In genomic region chr11:130414107-130415088, GRCh38 we compare ENCODE assay signal across 23 cellular contexts. TPM values are rescaled to one million over a fixed set of nuclear protein-coding genes. Genes with fewer than 3 reads are reported as not detected.
DNase-seq lines count a peak whose midpoint lies in the region; ATAC-seq, FAIRE-seq and TF ChIP-seq lines count a peak whose summit lies in the region.
"Had no signal": no experiment of that assay in that cellular context is flagged by ENCODE, and none has a peak within 500 bp of the region (broad histone marks: within the 10 kb centered on the region; RNA-seq: fewer than 3 reads in every experiment).

No MANE protein-coding gene starts in this region.

- peak overlapping the region; percentile 60; the same call in 1 of the 2 replicates for H2BK5ac ChIP-seq in H1 (ENCODE audit: low read depth, low read length)

- TF ChIP-seq POLR2A in A549 (IDR thresholded peaks at IDR 0.05; ENCODE audit: low read length) (no peak), H1 (IDR thresholded peaks at IDR 0.05; ENCODE audit: control extremely low read depth in 1 of 2, low read depth in 2 of 2, low read length in 2 of 2) (no peak)

- no peak overlapping the region for H3K4me3 Mint-ChIP-seq in neural progenitor cell
- H3K4me3 Mint-ChIP-seq in natural killer cell = no peak overlapping the region
- H3K4me3 Mint-ChIP-seq: activated CD8-positive, alpha-beta T cell treated with anti-CD3 and anti-CD28 coated beads, Interleukin-2, amount 10 ng/mL, durations not matched to agents 7 days and 5 days; activated naive CD4-positive, alpha-beta T cell treated with anti-CD3 and anti-CD28 coated beads, Interleukin-2, amount 10 ng/mL, durations not matched to agents 7 days and 5 days; neural crest cell had no signal

- no peaks in the 10 kb centered on the region for H4K20me1 ChIP-seq in PC-3 (ENCODE audit: low read length)
- H4K20me1 ChIP-seq in H1 (replicated peaks in 1 of 2; ENCODE audit: control insufficient read depth in 1 of 2, insufficient read depth in 2 of 2, low read length in 2 of 2) = no peaks in the 10 kb centered on the region
- H4K20me1 ChIP-seq in neural progenitor cell (ENCODE audit: low read depth) = no peaks in the 10 kb centered on the region
- H4K20me1 ChIP-seq: BLaER1 had no signal

- H3K79me2 ChIP-seq in PC-3 (ENCODE audit: low read length) (no peaks in the 10 kb centered on the region), H1 (ENCODE audit: control insufficient read depth in 1 of 2, insufficient read depth in 2 of 2, low read length in 2 of 2) (no peaks in the 10 kb centered on the region), neural progenitor cell (ENCODE audit: low read depth) (no peaks in the 10 kb centered on the region)

- TF ChIP-seq RAD21 in A549 (conservative IDR thresholded peaks at IDR 0.05 in 1 of 2, IDR thresholded peaks at IDR 0.05 in 1 of 2) (no peak), H1 (IDR thresholded peaks at IDR 0.05 in 1 of 2, conservative IDR thresholded peaks at IDR 0.05 in 1 of 2; ENCODE audit: low read depth in 2 of 2, low read length in 2 of 2) (no peak)

- H3K9me3 Mint-ChIP-seq in neural progenitor cell = no peaks in the 10 kb centered on the region
- no peaks in the 10 kb centered on the region for H3K9me3 Mint-ChIP-seq in natural killer cell
- H3K9me3 Mint-ChIP-seq: activated naive CD4-positive, alpha-beta T cell treated with anti-CD3 and anti-CD28 coated beads, Interleukin-2, amount 10 ng/mL, durations not matched to agents 7 days and 5 days; neural crest cell had no signal

- POLR2A ChIA-PET in A549 (lab: Yijun Ruan, JAX) (interaction anchor here (0.6 kb wide), 1 partner anchor 28 kb away, joined by 3 read pairs; no protein-coding TSS in a partner anchor), PC-3 (lab: Charles Lee; ENCODE audit: unreplicated experiment) (no interaction called here), H1 (lab: Charles Lee; ENCODE audit: partially characterized antibody) (interaction anchor here (1.0 to 4.5 kb wide), 7 partner anchors 9 to 198 kb away, joined by 3 to 26 read pairs (median 3); no protein-coding TSS in a partner anchor)

- no peak overlapping the region for H3K4me3 ChIP-seq in A549
- H3K4me3 ChIP-seq in PC-3 (ENCODE audit: low read length) = peak overlapping the region; percentile 52; the same call in 1 of the 2 replicates
- no peak overlapping the region for H3K4me3 ChIP-seq in H1 (ENCODE audit: extremely low read depth in 1 of 4, insufficient read depth in 2 of 4, low read depth in 3 of 4, low read length in 4 of 4)
- no peak overlapping the region for H3K4me3 ChIP-seq in neural progenitor cell
- H3K4me3 ChIP-seq: BLaER1, psoas muscle, spleen had no signal

- H3K27me3 ChIP-seq in PC-3 (ENCODE audit: low read length) (no peaks in the 10 kb centered on the region; the same call in 1 of the 2 replicates), H1 (replicated peaks in 1 of 4; ENCODE audit: control insufficient read depth in 3 of 4, extremely low read depth in 1 of 4, insufficient read depth in 3 of 4, low read length in 3 of 4) (no peaks in the 10 kb centered on the region), neural progenitor cell (no peaks in the 10 kb centered on the region)
- H3K27me3 ChIP-seq: BLaER1 had no signal

- H3K4me1 Mint-ChIP-seq in neural progenitor cell (peaks cover 24% of the 10 kb centered on the region), natural killer cell (peaks cover 0 to 4% of the 10 kb centered on the region in 2 donors)
- H3K4me1 Mint-ChIP-seq: activated naive CD4-positive, alpha-beta T cell treated with anti-CD3 and anti-CD28 coated beads, Interleukin-2, amount 10 ng/mL, durations not matched to agents 7 days and 5 days had no signal

- H2AFZ ChIP-seq in PC-3 (ENCODE audit: low read length) = no peak overlapping the region
- no peak overlapping the region for H2AFZ ChIP-seq in H1 (ENCODE audit: low read length)
- no peak overlapping the region for H2AFZ ChIP-seq in neural progenitor cell (replicated peaks)

- no peak overlapping the region for H3K23ac ChIP-seq in H1 (ENCODE audit: insufficient read length)

- H3K56ac ChIP-seq in H1 (replicated peaks; ENCODE audit: insufficient read length, low read depth, low read length) = no peak overlapping the region

- H3K27me3 Mint-ChIP-seq in neural progenitor cell (ENCODE audit: insufficient read depth, low read depth) = peaks cover 6% of the 10 kb centered on the region
- H3K27me3 Mint-ChIP-seq in natural killer cell (ENCODE audit: low read depth in 2 of 2) = peaks cover 21% of the 10 kb centered on the region in 2 donors

- no peak overlapping the region for H4K5ac ChIP-seq in H1 (ENCODE audit: insufficient read length, low read depth, low read length)

- FAIRE-seq in A549 (lab: Jason Lieb, UNC) = no peak
- no peak for FAIRE-seq in H1 (lab: Jason Lieb, UNC)
- FAIRE-seq: A204.1, H54 had no signal

- H3K4ac ChIP-seq in H1 (replicated peaks; ENCODE audit: insufficient read length, low read depth, low read length) = no peak overlapping the region

- no peaks in the 10 kb centered on the region for H3K9me2 ChIP-seq in PC-3 (replicated peaks; ENCODE audit: low read length)

- 74% methylated on average over 14 of the region's 24 CpGs for WGBS in A549 (ENCODE audit: missing lambda C conversion rate)
- WGBS in H1 (ENCODE audit: extremely low coverage in 1 of 2, insufficient coverage in 1 of 2, insufficient read length in 1 of 2, insufficient replicate concordance in 2 of 2, low coverage in 1 of 2, low lambda C conversion rate in 2 of 2, missing lambda C conversion rate in 1 of 2), 2 experiments = 90% methylated on average over 24 of the region's 24 CpGs; no CpG with 5 or more reads in 1 of the 2 experiments

- H2BK20ac ChIP-seq in H1 (ENCODE audit: low read length) = no peak overlapping the region; the same call in 1 of the 2 replicates

- H3K23me2 ChIP-seq in H1 (ENCODE audit: low read depth, low read length) = no peaks in the 10 kb centered on the region

- ATAC-seq in A549 = peak in 1 of 2 experiments; percentile 31; a peak in 2 of 6 replicates
- no peak for ATAC-seq in PC-3
- ATAC-seq in GM18519 (IDR thresholded peaks at IDR 0.05; ENCODE audit: low FRiP score, unreplicated experiment) = no peak
- no peak for ATAC-seq in natural killer cell
- ATAC-seq: activated CD4-positive, CD25-positive, alpha-beta regulatory T cell treated with anti-CD3 and anti-CD28 coated beads, Interleukin-2, amount 50 U/mL, for 24 hours; activated CD8-positive, alpha-beta T cell treated with anti-CD3 and anti-CD28 coated beads, Interleukin-2, amount 10 ng/mL, durations not matched to agents 7 days and 5 days; left colon had no signal

- BruUV-seq in PC-3 (replicated peaks; lab: Mats Ljungman, UMichigan) = no TSS peak

- no peaks in the 10 kb centered on the region for H3K79me1 ChIP-seq in H1 (ENCODE audit: low read depth, low read length)

- peak overlapping the region; percentile 36; the same call in 2 of the 3 replicates for H3K4me2 ChIP-seq in A549
- H3K4me2 ChIP-seq in PC-3 (ENCODE audit: low read length) = peak overlapping the region; percentile 77
- no peak overlapping the region for H3K4me2 ChIP-seq in H1 (ENCODE audit: insufficient read depth in 1 of 2, low read depth in 2 of 2, low read length in 2 of 2)
- no peak overlapping the region for H3K4me2 ChIP-seq in neural progenitor cell
- H3K4me2 ChIP-seq: BLaER1 had no signal

- TF ChIP-seq CTCF in A549 (IDR thresholded peaks at IDR 0.05) (no peak), PC-3 (conservative IDR thresholded peaks at IDR 0.05; ENCODE audit: low read depth, low read length) (no peak), H1 (IDR thresholded peaks at IDR 0.05; ENCODE audit: control extremely low read depth in 1 of 3, insufficient read depth in 1 of 3, low read depth in 1 of 3, low read length in 3 of 3) (no peak), neural progenitor cell (IDR thresholded peaks at IDR 0.05) (no peak), GM10266 (IDR thresholded peaks at IDR 0.05; ENCODE audit: control insufficient read depth, insufficient read depth, low read depth, missing control alignments) (no peak), natural killer cell (IDR thresholded peaks at IDR 0.05) (no peak)

- no peak overlapping the region for H2AK5ac ChIP-seq in H1 (ENCODE audit: low read depth, low read length)

- H3K18ac ChIP-seq in H1 (ENCODE audit: extremely low read depth, low read length) = no peak overlapping the region

- H3K27ac ChIP-seq in A549 (peak overlapping the region in 1 of 2 experiments; percentile 46; a peak in 1 of 6 replicates), PC-3 (ENCODE audit: low read length) (peak overlapping the region; percentile 57; the same call in 1 of the 2 replicates), H1 (ENCODE audit: low read depth, low read length) (no peak overlapping the region), neural progenitor cell (no peak overlapping the region)
- H3K27ac ChIP-seq: BLaER1, psoas muscle, spleen had no signal

- H3K27ac Mint-ChIP-seq in neural progenitor cell (peak overlapping the region; percentile 5), natural killer cell (no peak overlapping the region)
- H3K27ac Mint-ChIP-seq: activated CD8-positive, alpha-beta T cell treated with anti-CD3 and anti-CD28 coated beads, Interleukin-2, amount 10 ng/mL, durations not matched to agents 7 days and 5 days; activated naive CD4-positive, alpha-beta T cell treated with anti-CD3 and anti-CD28 coated beads, Interleukin-2, amount 10 ng/mL, durations not matched to agents 7 days and 5 days had no signal

- no peaks in the 10 kb centered on the region for H3K36me3 Mint-ChIP-seq in neural progenitor cell
- H3K36me3 Mint-ChIP-seq in natural killer cell = no peaks in the 10 kb centered on the region
- H3K36me3 Mint-ChIP-seq: activated naive CD4-positive, alpha-beta T cell treated with anti-CD3 and anti-CD28 coated beads, Interleukin-2, amount 10 ng/mL, durations not matched to agents 7 days and 5 days had no signal

- intact Hi-C loops in PC-3 (cut with micrococcal nuclease) = loop anchor here (5.0 kb wide), 1 partner anchor 202 kb away; no protein-coding TSS in a partner anchor
- intact Hi-C loops in natural killer cell (cut with micrococcal nuclease) = no loop called here

- H4K91ac ChIP-seq in H1 (replicated peaks; ENCODE audit: insufficient read length, low read length) = peak overlapping the region; percentile 87

- H2BK120ac ChIP-seq in H1 (replicated peaks; ENCODE audit: low read depth, low read length) = no peak overlapping the region

- H3K14ac ChIP-seq in H1 (ENCODE audit: insufficient read length) = no peak overlapping the region

- no peak overlapping the region for H2BK12ac ChIP-seq in H1 (ENCODE audit: low read depth, low read length)

- H4K8ac ChIP-seq in H1 (ENCODE audit: extremely low read depth, insufficient read depth, low read length) = no peak overlapping the region; the same call in 1 of the 2 replicates

- H3K4me1 ChIP-seq in A549 = peaks cover 13% of the 10 kb centered on the region
- H3K4me1 ChIP-seq in PC-3 (ENCODE audit: insufficient read depth, low read length) = peaks cover 16% of the 10 kb centered on the region
- no peaks in the 10 kb centered on the region; a peak in 1 of 7 replicates for H3K4me1 ChIP-seq in H1 (replicated peaks in 1 of 4; ENCODE audit: control insufficient read depth in 3 of 4, insufficient read depth in 4 of 4, low read length in 3 of 4)
- H3K4me1 ChIP-seq in neural progenitor cell = no peaks in the 10 kb centered on the region
- H3K4me1 ChIP-seq: spleen had no signal

- CTCF ChIA-PET in A549 (lab: Yijun Ruan, JAX) = interaction anchor here (0.6 to 3.3 kb wide), 8 partner anchors 13 to 448 kb away, joined by 3 to 16 read pairs (median 4); no protein-coding TSS in a partner anchor
- CTCF ChIA-PET in PC-3 (lab: Charles Lee) = no interaction called here
- CTCF ChIA-PET in H1 (lab: Charles Lee; ENCODE audit: partially characterized antibody) = interaction anchor here (0.7 to 5.9 kb wide), 5 partner anchors 11 to 202 kb away, joined by 3 to 31 read pairs (median 4); partner anchors contain the start of gene ADAMTS8

- no peak overlapping the region for H2BK15ac ChIP-seq in H1 (ENCODE audit: low read length)

- H3K36me3 ChIP-seq in PC-3 (ENCODE audit: low read depth, low read length) = no peaks in the 10 kb centered on the region
- 0 out of 8 replicates have a peak, but pooled peaks cover 0 to 4% (median 0%) of the 10 kb centered on the region in 4 experiments for H3K36me3 ChIP-seq in H1 (ENCODE audit: control insufficient read depth in 2 of 4, insufficient read depth in 4 of 4, low read length in 3 of 4)
- H3K36me3 ChIP-seq in neural progenitor cell = no peaks in the 10 kb centered on the region
- H3K36me3 ChIP-seq: BLaER1, spleen had no signal

- H3K9me3 ChIP-seq in A549 (no peaks in the 10 kb centered on the region), PC-3 (ENCODE audit: low read length) (no peaks in the 10 kb centered on the region), H1 (ENCODE audit: insufficient read depth in 2 of 2, low read depth in 1 of 2, low read length in 1 of 2) (no peaks in the 10 kb centered on the region), neural progenitor cell (ENCODE audit: low read depth) (no peaks in the 10 kb centered on the region)
- H3K9me3 ChIP-seq: BLaER1, psoas muscle, spleen had no signal

- no peak overlapping the region for H3K9ac ChIP-seq in PC-3 (ENCODE audit: low read length)
- H3K9ac ChIP-seq in H1 (replicated peaks in 1 of 4; ENCODE audit: extremely low read depth in 1 of 4, low read depth in 3 of 4, low read length in 3 of 4) = no peak overlapping the region
- H3K9ac ChIP-seq in neural progenitor cell = no peak overlapping the region
- H3K9ac ChIP-seq: BLaER1 had no signal

- TF ChIP-seq EP300 in A549 (IDR thresholded peaks at IDR 0.05) (no peak), H1 (IDR thresholded peaks at IDR 0.05; ENCODE audit: borderline replicate concordance in 1 of 2, low read depth in 2 of 2, low read length in 2 of 2) (no peak)

- DNase-seq in A549 (ENCODE audit: low read depth in 1 of 2, low spot score in 1 of 2) (no peak), PC-3 (no peak), H1 (ENCODE audit: low read depth in 1 of 2, low spot score in 2 of 2) (no peak), neural progenitor cell (ENCODE audit: low spot score) (no peak), activated gamma-delta T cell (lab: John Stamatoyannopoulos, UW) (no peak), GM10266 (ENCODE audit: extremely low spot score) (no peak), natural killer cell (no peak)
- DNase-seq: activated CD8-positive, alpha-beta T cell treated with anti-CD3 and anti-CD28 coated beads, Interleukin-2, amount 10 ng/mL, durations not matched to agents 7 days and 5 days; activated naive CD4-positive, alpha-beta T cell treated with anti-CD3 and anti-CD28 coated beads, Interleukin-2, amount 10 ng/mL, durations not matched to agents 7 days and 5 days; activated T-cell treated with anti-CD3 and anti-CD28 coated beads, Interleukin-2, amount 50 U/mL, for 1 hour; cerebellar nuclear complex; effector CD8-positive, alpha-beta T cell; KBM-7; left colon; NCI-H1930; spleen had no signal

- H3F3A ChIP-seq in PC-3 (ENCODE audit: low read length, unreplicated experiment) = no peaks in the 10 kb centered on the region
- H3F3A ChIP-seq in neural progenitor cell (ENCODE audit: low read depth) = no peaks in the 10 kb centered on the region

RNA-seq across cellular contexts. Expression of gene ADAMTS8, which starts 14.0 kb away (rescaled TPM):
- polyA plus RNA-seq in A549 (2011; rRNA removed) = 0.15 and 0.17 TPM in 2 replicates
- polyA plus RNA-seq in A549 (2012; cell fraction: cytosol; rRNA removed) = 0.33 and 0.49 TPM in 2 replicates
- 0.76 and 0.84 TPM in 2 replicates for polyA plus RNA-seq in A549 (2012; cell fraction: nucleus; rRNA removed)
- polyA plus RNA-seq in A549 (2017; fragmentation: RNase III; extraction: RNeasy Plus Mini Kit Qiagen cat#74134 plus additional on column Dnase treatment) = 0.26 to 0.34 TPM (median 0.33 TPM) in 3 replicates
- 0.34 and 0.41 TPM in 2 replicates for polyA minus RNA-seq in A549 (2011; rRNA and poly(A)+ RNA removed)
- 0.12 TPM in 1 of 2 replicates, not detected in the other for total RNA-seq in PC-3 (2014; rRNA removed)
- total RNA-seq in H1 (2021; fragmentation: NEBNext Ultra II Directional; extraction: Animal tissue kit (Norgen Biotek cat#: 25700)) = 15.5 and 16.6 TPM in 2 replicates
- 9.3 and 11.1 TPM in 2 replicates for polyA plus RNA-seq in H1 (2011; rRNA removed)
- polyA plus RNA-seq in H1 (2011; cell fraction: cytosol; rRNA removed) = 10.5 TPM
- 13.6 TPM for polyA plus RNA-seq in H1 (2011; cell fraction: nucleus; rRNA removed)
- 11.6 to 13.7 TPM (median 13.3 TPM) in 4 replicates for polyA plus RNA-seq in H1 (2012, experiment 1 of 2)
- 15.3 TPM for polyA plus RNA-seq in H1 (2012, experiment 2 of 2)
- 14.9 TPM for polyA plus RNA-seq in H1 (2013, experiment 1 of 2)
- polyA plus RNA-seq in H1 (2013, experiment 2 of 2) = 14.2 TPM
- polyA minus RNA-seq in H1 (2011; rRNA and poly(A)+ RNA removed) = 8.3 and 9.9 TPM in 2 replicates
- 10.7 TPM for polyA minus RNA-seq in H1 (2011; cell fraction: cytosol; rRNA and poly(A)+ RNA removed)
- polyA minus RNA-seq in H1 (2011; cell fraction: nucleus; rRNA and poly(A)+ RNA removed) = 5.7 TPM
- total RNA-seq in neural progenitor cell (ENCODE audit: low replicate concordance) = not detected in 2 replicates
- not detected for total RNA-seq in natural killer cell
- total RNA-seq: activated CD8-positive, alpha-beta T cell treated with anti-CD3 and anti-CD28 coated beads, Interleukin-2, amount 10 ng/mL, durations not matched to agents 7 days and 5 days had no signal

RNA-seq across cellular contexts. Expression of gene ADAMTS15, which starts 34.0 kb away (rescaled TPM):
- polyA plus RNA-seq in A549 (2011; rRNA removed) = 2.2 and 2.7 TPM in 2 replicates
- 2.1 and 3.0 TPM in 2 replicates for polyA plus RNA-seq in A549 (2012; cell fraction: cytosol; rRNA removed)
- polyA plus RNA-seq in A549 (2012; cell fraction: nucleus; rRNA removed) = 12.4 and 13.7 TPM in 2 replicates
- 3.4 to 4.3 TPM (median 4.0 TPM) in 3 replicates for polyA plus RNA-seq in A549 (2017; fragmentation: RNase III; extraction: RNeasy Plus Mini Kit Qiagen cat#74134 plus additional on column Dnase treatment)
- 4.7 and 6.2 TPM in 2 replicates for polyA minus RNA-seq in A549 (2011; rRNA and poly(A)+ RNA removed)
- 16.8 and 21.7 TPM in 2 replicates for total RNA-seq in PC-3 (2014; rRNA removed)
- total RNA-seq in H1 (2021; fragmentation: NEBNext Ultra II Directional; extraction: Animal tissue kit (Norgen Biotek cat#: 25700)) = 4.7 and 4.9 TPM in 2 replicates
- polyA plus RNA-seq in H1 (2011; rRNA removed) = 1.7 and 2.3 TPM in 2 replicates
- polyA plus RNA-seq in H1 (2011; cell fraction: cytosol; rRNA removed) = 1.4 TPM
- polyA plus RNA-seq in H1 (2011; cell fraction: nucleus; rRNA removed) = 3.5 TPM
- polyA plus RNA-seq in H1 (2012, experiment 1 of 2) = 1.7 to 2.6 TPM (median 2.4 TPM) in 4 replicates
- polyA plus RNA-seq in H1 (2012, experiment 2 of 2) = 2.0 TPM
- polyA plus RNA-seq in H1 (2013, experiment 1 of 2) = 5.1 TPM
- 4.3 TPM for polyA plus RNA-seq in H1 (2013, experiment 2 of 2)
- polyA minus RNA-seq in H1 (2011; rRNA and poly(A)+ RNA removed) = 3.4 and 3.8 TPM in 2 replicates
- 2.5 TPM for polyA minus RNA-seq in H1 (2011; cell fraction: cytosol; rRNA and poly(A)+ RNA removed)
- 2.1 TPM for polyA minus RNA-seq in H1 (2011; cell fraction: nucleus; rRNA and poly(A)+ RNA removed)
- 0.09 and 0.25 TPM in 2 replicates for total RNA-seq in neural progenitor cell (ENCODE audit: low replicate concordance)
- under 1 TPM in 1 of 3 donors, not detected in 2; 0.20 TPM for total RNA-seq in natural killer cell

Comparison
In these comparisons a context has a peak if more than half of its experiments do, and no peak if none do; other contexts are left out.
1. H3K4me2 ChIP-seq: peak in A549 (single experiment) and PC-3 (single experiment); none in H1 (0 of 2) and neural progenitor cell (single experiment).
2. RNA of gene ADAMTS8, which starts 14.0 kb away (total RNA-seq): 15.5 to 16.6 TPM in H1; not detected in natural killer cell, 0.12 TPM in PC-3 and not detected in neural progenitor cell; every median in the first group is over 10 times any median in the second.